In the genomic region with DNA sequence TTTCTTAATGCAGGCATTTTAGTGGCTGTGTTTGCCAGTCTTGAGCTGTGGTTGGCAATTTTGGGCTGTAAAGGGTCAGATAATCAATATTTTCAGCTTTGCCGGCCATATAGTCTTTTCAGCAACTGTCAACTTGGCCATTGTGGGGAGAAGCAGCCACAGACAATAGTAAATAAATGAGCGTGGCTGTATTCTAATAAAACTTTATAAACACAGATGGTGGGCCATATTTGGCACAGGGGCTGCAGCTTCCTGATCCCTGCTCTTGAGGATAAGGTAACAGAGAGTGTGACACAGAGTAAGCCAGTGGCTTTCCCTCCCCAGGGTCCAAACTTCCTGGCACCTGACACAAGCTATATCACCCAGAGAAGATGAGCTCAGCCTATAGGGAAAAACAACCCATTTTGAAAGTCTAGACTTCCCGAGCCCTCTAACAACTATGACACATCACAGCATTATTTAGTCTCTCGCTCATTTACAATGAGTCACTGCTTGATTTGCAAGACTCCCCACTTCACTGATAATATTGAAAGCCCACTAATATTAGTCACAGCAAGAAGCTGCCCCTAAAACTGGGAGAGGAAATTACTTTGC, we compare ENCODE assay signal across 11 cellular contexts.
A peak's percentile ranks its signal among the peaks of the same experiment; 100 is the strongest.
DNase-seq lines count a peak whose midpoint lies in the region; ATAC-seq and TF ChIP-seq lines count a peak whose summit lies in the region.
"Had no signal": no experiment of that assay in that cellular context is flagged by ENCODE, and none has a peak within 500 bp of the region (broad histone marks: within the 10 kb centered on the region; RNA-seq: fewer than 3 reads in every experiment).

No MANE protein-coding gene starts in this region.

- H3K27me3 ChIP-seq in Panc1 (ENCODE audit: control insufficient read depth, insufficient read depth, low read length): no peaks in the 10 kb centered on the region
- H3K27me3 ChIP-seq: tibial nerve had no signal

- no peaks in the 10 kb centered on the region for H3K9me3 Mint-ChIP-seq in progenitor cell of endocrine pancreas (ENCODE audit: low read depth)
- H3K9me3 Mint-ChIP-seq: central memory CD8-positive, alpha-beta T cell; naive thymus-derived CD8-positive, alpha-beta T cell had no signal

- H3K4me1 Mint-ChIP-seq in progenitor cell of endocrine pancreas (ENCODE audit: low read depth): no peaks in the 10 kb centered on the region
- H3K4me1 Mint-ChIP-seq: central memory CD8-positive, alpha-beta T cell; naive thymus-derived CD8-positive, alpha-beta T cell had no signal

- no peak for TF ChIP-seq CTCF in Panc1 (IDR thresholded peaks at IDR 0.05)
- TF ChIP-seq CTCF in progenitor cell of endocrine pancreas (IDR thresholded peaks at IDR 0.05; ENCODE audit: unreplicated experiment): no peak

- no peak overlapping the region for H3K4me3 Mint-ChIP-seq in progenitor cell of endocrine pancreas (ENCODE audit: low read depth)
- H3K4me3 Mint-ChIP-seq: central memory CD8-positive, alpha-beta T cell; naive thymus-derived CD8-positive, alpha-beta T cell had no signal

- POLR2A ChIA-PET in Panc1 (lab: Charles Lee): no interaction called here
- POLR2A ChIA-PET in HEK293T (lab: Yijun Ruan, JAX): no interaction called here

- CTCF ChIA-PET in Panc1 (lab: Charles Lee): no interaction called here
- CTCF ChIA-PET in HEK293T (lab: Yijun Ruan, JAX): no interaction called here

- no peaks in the 10 kb centered on the region for H3K36me3 Mint-ChIP-seq in progenitor cell of endocrine pancreas (ENCODE audit: insufficient read depth)
- H3K36me3 Mint-ChIP-seq: naive thymus-derived CD8-positive, alpha-beta T cell had no signal

- peak; percentile 72 for ATAC-seq in Panc1
- ATAC-seq: naive thymus-derived CD8-positive, alpha-beta T cell had no signal

- no peak overlapping the region for H3K27ac Mint-ChIP-seq in progenitor cell of endocrine pancreas
- H3K27ac Mint-ChIP-seq: naive thymus-derived CD8-positive, alpha-beta T cell had no signal

- H3K27ac ChIP-seq in Panc1 (ENCODE audit: low read length): no peak overlapping the region
- H3K27ac ChIP-seq: tibial nerve had no signal

- no TSS peak for BruUV-seq in Panc1 (replicated peaks; lab: Mats Ljungman, UMichigan)

- H3K4me1 ChIP-seq in Panc1 (ENCODE audit: control insufficient read depth, insufficient read depth, low read length): no peaks in the 10 kb centered on the region
- H3K4me1 ChIP-seq: tibial nerve had no signal

- no peaks in the 10 kb centered on the region for H3K27me3 Mint-ChIP-seq in progenitor cell of endocrine pancreas

- H3K36me3 ChIP-seq in Panc1 (ENCODE audit: control insufficient read depth, insufficient read depth, low read length): no peaks in the 10 kb centered on the region
- H3K36me3 ChIP-seq: tibial nerve had no signal

- DNase-seq in GM04504 (ENCODE audit: low read depth) (peak; percentile 4), H4 (ENCODE audit: low spot score) (peak; percentile 68), Panc1 (ENCODE audit: low read depth, low spot score) (no peak), iris pigment epithelial cell (ENCODE audit: low read depth) (peak; percentile 97), HEK293T (ENCODE audit: extremely low spot score) (no peak), NCI-H345 treated with DMSO at 0.1 percent for 48 hours (lab: John Stamatoyannopoulos, UW; ENCODE audit: unreplicated experiment) (no peak), occipital lobe (lab: John Stamatoyannopoulos, UW) (no peak), progenitor cell of endocrine pancreas (ENCODE audit: low spot score, unreplicated experiment) (no peak)
- DNase-seq: naive thymus-derived CD8-positive, alpha-beta T cell had no signal

- intact Hi-C loops in Panc1 (cut with micrococcal nuclease; ENCODE audit: unreplicated experiment): no loop called here

- in situ Hi-C loops in Panc1 (cut with HindIII; ENCODE audit: low pct_unique_long_range_greater_than_20kb, low sequenced_read_pairs): no loop called here

- no peak overlapping the region for H3K4me3 ChIP-seq in Panc1 (ENCODE audit: low read depth in 2 of 2, low read length in 2 of 2)
- H3K4me3 ChIP-seq: tibial nerve had no signal

- no peaks in the 10 kb centered on the region for H3K9me3 ChIP-seq in Panc1 (ENCODE audit: control insufficient read depth, insufficient read depth, low read depth, low read length)
- H3K9me3 ChIP-seq: tibial nerve had no signal

TF ChIP-seq in HEK293T, 16 proteins besides CTCF, POLR2A, EP300 and RAD21:
- no peak for TF ChIP-seq FOXK2 (IDR thresholded peaks at IDR 0.05)
- TF ChIP-seq L3MBTL2 (conservative IDR thresholded peaks at IDR 0.05): no peak
- TF ChIP-seq SP1 (IDR thresholded peaks at IDR 0.05): no peak
- TF ChIP-seq FOXM1 (IDR thresholded peaks at IDR 0.05; ENCODE audit: borderline replicate concordance): no peak
- TF ChIP-seq BHLHE40 (IDR thresholded peaks at IDR 0.05; ENCODE audit: borderline replicate concordance): no peak
- TF ChIP-seq, protein P1, sequence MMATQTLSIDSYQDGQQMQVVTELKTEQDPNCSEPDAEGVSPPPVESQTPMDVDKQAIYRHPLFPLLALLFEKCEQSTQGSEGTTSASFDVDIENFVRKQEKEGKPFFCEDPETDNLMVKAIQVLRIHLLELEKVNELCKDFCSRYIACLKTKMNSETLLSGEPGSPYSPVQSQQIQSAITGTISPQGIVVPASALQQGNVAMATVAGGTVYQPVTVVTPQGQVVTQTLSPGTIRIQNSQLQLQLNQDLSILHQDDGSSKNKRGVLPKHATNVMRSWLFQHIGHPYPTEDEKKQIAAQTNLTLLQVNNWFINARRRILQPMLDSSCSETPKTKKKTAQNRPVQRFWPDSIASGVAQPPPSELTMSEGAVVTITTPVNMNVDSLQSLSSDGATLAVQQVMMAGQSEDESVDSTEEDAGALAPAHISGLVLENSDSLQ (IDR thresholded peaks at IDR 0.05): no peak
- no peak for TF ChIP-seq HDGF (IDR thresholded peaks at IDR 0.05; ENCODE audit: borderline replicate concordance)
- TF ChIP-seq TARDBP (IDR thresholded peaks at IDR 0.05): no peak
- TF ChIP-seq SUZ12 (IDR thresholded peaks at IDR 0.05): no peak

Comparison
In these comparisons a context has a peak if more than half of its experiments do, and no peak if none do; other contexts are left out.
1. DNase-seq: peak in GM04504 (single experiment), H4 (single experiment) and iris pigment epithelial cell (single experiment); none in Panc1 (single experiment), HEK293T (single experiment), NCI-H345 treated with DMSO at 0.1 percent for 48 hours (single experiment), occipital lobe (single experiment) and progenitor cell of endocrine pancreas (single experiment).